ENCODE assay signal across 19 cellular contexts in the genomic region with DNA sequence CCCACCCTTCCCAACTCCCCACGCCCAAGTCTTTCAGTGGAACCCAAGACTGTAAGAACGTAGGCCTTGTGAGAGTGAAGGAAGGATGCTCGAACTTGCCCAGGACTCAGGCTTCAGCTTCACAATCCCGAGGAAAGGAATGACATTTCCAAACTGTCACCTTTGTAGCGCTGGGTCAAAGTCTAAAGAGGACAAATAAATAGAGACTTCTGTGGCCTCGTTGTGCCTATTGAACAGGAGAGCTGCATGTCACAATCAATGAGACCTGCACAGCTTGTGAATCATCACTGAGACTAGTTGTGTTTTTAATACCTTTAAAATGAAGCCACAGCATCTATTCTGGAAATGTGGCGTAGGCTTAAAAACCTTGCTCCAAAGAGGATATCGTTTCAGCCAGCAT.
A peak's percentile ranks its signal among the peaks of the same experiment; 100 is the strongest.
DNase-seq lines count a peak whose midpoint lies in the region; ATAC-seq, FAIRE-seq and TF ChIP-seq lines count a peak whose summit lies in the region.
"Had no signal": no experiment of that assay in that cellular context is flagged by ENCODE, and none has a peak within 500 bp of the region (broad histone marks: within the 10 kb centered on the region; RNA-seq: fewer than 3 reads in every experiment).

No MANE protein-coding gene starts in this region.

- H3K4me3 ChIP-seq in GM12878 (no peak overlapping the region), HepG2 (replicated peaks in 1 of 3; ENCODE audit: insufficient read depth in 1 of 3, low read depth in 2 of 3, low read length in 3 of 3) (peak overlapping the region in 1 of 3 experiments; percentile 9; a peak in 1 of 6 replicates), neural progenitor cell (no peak overlapping the region), BE2C (ENCODE audit: low read depth, low read length) (no peak overlapping the region)
- H3K4me3 ChIP-seq: A549 had no signal

- H3K4me2 ChIP-seq in GM12878 (ENCODE audit: control insufficient read depth, insufficient read depth) (0 out of 2 replicates have a peak overlapping the region, but pooled peaks have one; percentile 7), HepG2 (ENCODE audit: low read depth, low read length) (peak overlapping the region; percentile 59), neural progenitor cell (no peak overlapping the region)
- H3K4me2 ChIP-seq: A549 had no signal

- RAD21 ChIA-PET in GM12878 (lab: Charles Lee; ENCODE audit: unreplicated experiment): interaction anchor here (2.4 kb wide), 1 partner anchor 10 kb away, joined by 6 read pairs; no protein-coding TSS in a partner anchor

- intact Hi-C loops in GM12878 (cut with micrococcal nuclease; ENCODE audit: unreplicated experiment) (no loop called here), HepG2 (cut with micrococcal nuclease; ENCODE audit: unreplicated experiment) (no loop called here)

- H2AFZ ChIP-seq in GM12878 (ENCODE audit: control insufficient read depth, low read depth, low read length) (peak overlapping the region; percentile 17; the same call in 1 of the 2 replicates), HepG2 (ENCODE audit: low read length) (no peak overlapping the region), neural progenitor cell (replicated peaks) (no peak overlapping the region)

- no peak for TF ChIP-seq RAD21 in GM12878 (IDR thresholded peaks at IDR 0.05; ENCODE audit: insufficient read depth, low read depth, low read length)
- TF ChIP-seq RAD21 in HepG2 (CRISPR knock-in tag; IDR thresholded peaks at IDR 0.05): no peak

- H3K9me3 ChIP-seq in GM12878 (replicated peaks; ENCODE audit: control insufficient read depth, insufficient read depth, low read length) (no peaks in the 10 kb centered on the region; the same call in 2 of the 3 replicates), HepG2 (ENCODE audit: low read length) (no peaks in the 10 kb centered on the region), neural progenitor cell (ENCODE audit: low read depth) (no peaks in the 10 kb centered on the region), BE2C (no peaks in the 10 kb centered on the region)
- H3K9me3 ChIP-seq: A549 had no signal

- POLR2A ChIA-PET in GM12878 (lab: Charles Lee) (no interaction called here), HepG2 (lab: Yijun Ruan, JAX) (no interaction called here)

- TF ChIP-seq EP300 in GM12878 (IDR thresholded peaks at IDR 0.05; ENCODE audit: borderline replicate concordance in 1 of 2, control insufficient read depth in 1 of 2, low read depth in 2 of 2, low read length in 2 of 2) (no peak), HepG2 (IDR thresholded peaks at IDR 0.05; ENCODE audit: low read depth in 2 of 2, low read length in 2 of 2) (peak in 1 of 2 experiments; percentile 56; a peak in 1 of 4 replicates), HepG2 (CRISPR knock-in tag; IDR thresholded peaks at IDR 0.05; ENCODE audit: borderline replicate concordance) (no peak)

- H3K9me3 Mint-ChIP-seq in neural progenitor cell: no peaks in the 10 kb centered on the region
- H3K9me3 Mint-ChIP-seq: CD14-positive monocyte; CD8-positive, alpha-beta T cell; HFFc6 had no signal

- H3K4me1 ChIP-seq in GM12878 (ENCODE audit: control insufficient read depth, insufficient read depth, low read length) (no peaks in the 10 kb centered on the region), HepG2 (ENCODE audit: insufficient read depth, low read length) (peaks cover 61% of the 10 kb centered on the region), neural progenitor cell (peaks cover 6% of the 10 kb centered on the region), BE2C (peaks cover 6% of the 10 kb centered on the region)
- H3K4me1 ChIP-seq: A549 had no signal

- no peak overlapping the region for H3K27ac ChIP-seq in GM12878 (ENCODE audit: control insufficient read depth, insufficient read depth)
- peak overlapping the region; percentile 30 for H3K27ac ChIP-seq in HepG2 (ENCODE audit: extremely low read length, insufficient read depth, low read length)
- H3K27ac ChIP-seq in neural progenitor cell: no peak overlapping the region
- H3K27ac ChIP-seq: A549 had no signal

- CTCF ChIA-PET in GM12878 (lab: Yijun Ruan, JAX): no interaction called here
- CTCF ChIA-PET in HepG2 (lab: Yijun Ruan, JAX; ENCODE audit: low intra/inter-chr PET ratio, low total read pairs): no interaction called here

- in situ Hi-C loops in GM12878 (cut with MboI) (no loop called here), HepG2 (cut with HindIII; ENCODE audit: extremely low pct_ligation_motif_present, low pct_unique_long_range_greater_than_20kb) (no loop called here)

- no peak for TF ChIP-seq CTCF in GM12878 (IDR thresholded peaks at IDR 0.05 in 2 of 3, conservative IDR thresholded peaks at IDR 0.05 in 1 of 3; ENCODE audit: control insufficient read depth in 2 of 3, extremely low read depth in 1 of 3, insufficient read depth in 1 of 3, low read depth in 3 of 3, low read length in 3 of 3)
- TF ChIP-seq CTCF in HepG2 (CRISPR knock-in tag; IDR thresholded peaks at IDR 0.05): no peak
- TF ChIP-seq CTCF in neural progenitor cell (IDR thresholded peaks at IDR 0.05): no peak
- no peak for TF ChIP-seq CTCF in BE2C (IDR thresholded peaks at IDR 0.05; ENCODE audit: low read depth, low read length)

- WGBS in GM12878 (ENCODE audit: insufficient coverage, insufficient replicate concordance, low lambda C conversion rate, missing lambda C conversion rate): 28% methylated on average over 8 of the region's 8 CpGs
- 4% methylated on average over 8 of the region's 8 CpGs for WGBS in HepG2 (ENCODE audit: low lambda C conversion rate)

- no peak for DNase-seq in GM12878 (ENCODE audit: low read depth, low spot score)
- DNase-seq in HepG2 (ENCODE audit: low spot score): peak; percentile 80
- no peak for DNase-seq in neural progenitor cell (ENCODE audit: low spot score)
- no peak for DNase-seq in stimulated activated CD4-positive, alpha-beta T cell treated with anti-CD3 and anti-CD28 coated beads, Interleukin-4, amount 100 ng/mL, for 24 hours
- DNase-seq in BE2C: no peak
- DNase-seq: CD8-positive, alpha-beta T cell; COR-L47; DMS53; GF-D8; HCEC 1CT; HFFc6; IMR-90; KBM-7 had no signal

- H3K79me2 ChIP-seq in GM12878 (ENCODE audit: control insufficient read depth, insufficient read depth, low read length) (no peaks in the 10 kb centered on the region), HepG2 (ENCODE audit: insufficient read depth, low read length) (no peaks in the 10 kb centered on the region), neural progenitor cell (ENCODE audit: low read depth) (no peaks in the 10 kb centered on the region)

- peak overlapping the region; percentile 90 for H3K27ac Mint-ChIP-seq in neural progenitor cell
- H3K27ac Mint-ChIP-seq: CD8-positive, alpha-beta T cell; HFFc6 had no signal

- peaks cover 3% of the 10 kb centered on the region for H3K36me3 Mint-ChIP-seq in neural progenitor cell

- no peaks in the 10 kb centered on the region for H3K36me3 ChIP-seq in GM12878 (ENCODE audit: control insufficient read depth in 2 of 2, insufficient read depth in 2 of 2, low read length in 1 of 2)
- no peaks in the 10 kb centered on the region for H3K36me3 ChIP-seq in HepG2 (replicated peaks in 1 of 2; ENCODE audit: control insufficient read depth in 1 of 2, insufficient read depth in 2 of 2, low read length in 2 of 2)
- no peaks in the 10 kb centered on the region for H3K36me3 ChIP-seq in neural progenitor cell
- H3K36me3 ChIP-seq in BE2C: no peaks in the 10 kb centered on the region

- SMC1A ChIA-PET in GM12878 (lab: Charles Lee; ENCODE audit: uncharacterized antibody, unreplicated experiment): interaction anchor here (1.6 kb wide), 1 partner anchor 10 kb away, joined by 4 read pairs; no protein-coding TSS in a partner anchor

- ATAC-seq in GM12878 (no peak), HepG2 (peak; percentile 95), HG02973 (IDR thresholded peaks at IDR 0.05; ENCODE audit: unreplicated experiment) (no peak), GM19397 (IDR thresholded peaks at IDR 0.05; ENCODE audit: unreplicated experiment) (no peak)
- ATAC-seq: A549; CD8-positive, alpha-beta T cell had no signal

- FAIRE-seq in GM12878 (lab: Jason Lieb, UNC): no peak
- peak; percentile 88 for FAIRE-seq in HepG2 (lab: Jason Lieb, UNC)
- FAIRE-seq: A549, GM19239, HTR-8/SVneo had no signal

- no peak for TF ChIP-seq POLR2A in GM12878 (IDR thresholded peaks at IDR 0.05; ENCODE audit: low read depth, low read length)
- no peak for TF ChIP-seq POLR2A in HepG2 (IDR thresholded peaks at IDR 0.05; ENCODE audit: insufficient read depth in 1 of 2, low read depth in 2 of 2, low read length in 2 of 2)

- no peak overlapping the region for H3K4me3 Mint-ChIP-seq in neural progenitor cell
- H3K4me3 Mint-ChIP-seq: CD14-positive monocyte; CD8-positive, alpha-beta T cell; HFFc6 had no signal

- H3F3A ChIP-seq in neural progenitor cell (ENCODE audit: low read depth): no peaks in the 10 kb centered on the region

- no TSS peak for BruUV-seq in GM12878 (replicated peaks; lab: Mats Ljungman, UMichigan)
- BruUV-seq in HepG2 (replicated peaks; lab: Mats Ljungman, UMichigan): no TSS peak

- H4K20me1 ChIP-seq in GM12878 (ENCODE audit: control insufficient read depth, insufficient read depth) (no peaks in the 10 kb centered on the region), HepG2 (ENCODE audit: insufficient read depth, low read length) (no peaks in the 10 kb centered on the region), neural progenitor cell (ENCODE audit: low read depth) (no peaks in the 10 kb centered on the region)

- no peak overlapping the region for H3K9ac ChIP-seq in GM12878 (ENCODE audit: control insufficient read depth, insufficient read depth, low read length)
- H3K9ac ChIP-seq in HepG2 (ENCODE audit: insufficient read depth, low read depth, low read length): no peak overlapping the region
- no peak overlapping the region for H3K9ac ChIP-seq in neural progenitor cell

- H3K27me3 ChIP-seq in GM12878 (replicated peaks in 1 of 2; ENCODE audit: control insufficient read depth in 2 of 2, insufficient read depth in 2 of 2, low read length in 1 of 2) (no peaks in the 10 kb centered on the region), HepG2 (ENCODE audit: control insufficient read depth in 1 of 2, insufficient read depth in 2 of 2, low read length in 2 of 2) (no peaks in the 10 kb centered on the region), neural progenitor cell (no peaks in the 10 kb centered on the region), BE2C (no peaks in the 10 kb centered on the region)

- no peaks in the 10 kb centered on the region for H3K27me3 Mint-ChIP-seq in neural progenitor cell (ENCODE audit: insufficient read depth, low read depth)

- H3K4me1 Mint-ChIP-seq in neural progenitor cell: peaks cover 13% of the 10 kb centered on the region
- H3K4me1 Mint-ChIP-seq: CD14-positive monocyte had no signal

TF ChIP-seq in GM12878, 131 proteins besides CTCF, POLR2A, EP300 and RAD21 (continues in another document):
- no peak for TF ChIP-seq KAT2A (conservative IDR thresholded peaks at IDR 0.05; ENCODE audit: control insufficient read depth, low read depth, low read length)
